9 cellular contexts compared by ENCODE assay signal in genomic region chr1:75796376-75797272, GRCh38. TPM values are rescaled to one million over a fixed set of nuclear protein-coding genes. Genes with fewer than 3 reads are reported as not detected.
DNase-seq lines count a peak whose midpoint lies in the region; ATAC-seq, FAIRE-seq and TF ChIP-seq lines count a peak whose summit lies in the region.
"Had no signal": no experiment of that assay in that cellular context is flagged by ENCODE, and none has a peak within 500 bp of the region (broad histone marks: within the 10 kb centered on the region; RNA-seq: fewer than 3 reads in every experiment).

MSH4 (plus strand) TSS chr1:75796882; CDS start chr1:75796986, 104 bp downstream.

- H2AFZ ChIP-seq in keratinocyte (ENCODE audit: control insufficient read depth, low read length): no peak within 1 kb of the TSS

- dilution Hi-C loops in keratinocyte (cut with MboI; ENCODE audit: extremely low pct_ligation_motif_present, low sequenced_read_pairs): no loop called here

- peak; percentile 29 for FAIRE-seq in keratinocyte (lab: Jason Lieb, UNC)

- no peak for DNase-seq in CD8-positive, alpha-beta T cell
- DNase-seq in SK-MEL-5 (ENCODE audit: low read depth, low spot score) (peak; percentile 41), keratinocyte (ENCODE audit: low read depth, low spot score) (no peak), mesenteric fat pad (ENCODE audit: low spot score) (no peak)
- DNase-seq in effector CD8-positive, alpha-beta T cell (lab: John Stamatoyannopoulos, UW): no peak
- DNase-seq: Peyer's patch had no signal

- no peak within 1 kb of the TSS for H3K4me3 ChIP-seq in CD8-positive, alpha-beta T cell (ENCODE audit: low read depth, low read length)
- H3K4me3 ChIP-seq in keratinocyte (ENCODE audit: control insufficient read depth in 2 of 3, extremely low read depth in 1 of 3, insufficient read depth in 2 of 3, low read depth in 1 of 3, low read length in 3 of 3): no peak within 1 kb of the TSS

- no peaks in the 10 kb centered on the region for H3K9me3 Mint-ChIP-seq in CD8-positive, alpha-beta T cell

- no peaks in the 10 kb centered on the region for H3K4me1 ChIP-seq in CD8-positive, alpha-beta T cell (ENCODE audit: insufficient read depth, low read length)
- no peaks in the 10 kb centered on the region for H3K4me1 ChIP-seq in keratinocyte (ENCODE audit: control insufficient read depth, extremely low read depth, insufficient read depth, low read length)
- H3K4me1 ChIP-seq: Peyer's patch had no signal

- H3K4me1 Mint-ChIP-seq in CD8-positive, alpha-beta T cell (ENCODE audit: low read depth): peaks cover 15% of the 10 kb centered on the region

- H3K9me3 ChIP-seq in CD8-positive, alpha-beta T cell (ENCODE audit: low read length): no peaks in the 10 kb centered on the region
- H3K9me3 ChIP-seq in keratinocyte (ENCODE audit: control insufficient read depth, low read depth, low read length): no peaks in the 10 kb centered on the region
- H3K9me3 ChIP-seq: Peyer's patch had no signal

- H3K27ac ChIP-seq in CD8-positive, alpha-beta T cell (ENCODE audit: low read depth, low read length): no peak within 1 kb of the TSS
- H3K27ac ChIP-seq in keratinocyte (ENCODE audit: control insufficient read depth, insufficient read depth, low read length): no peak within 1 kb of the TSS
- H3K27ac ChIP-seq: Peyer's patch had no signal

- peak; percentile 46 for TF ChIP-seq POLR2A in GM18951 (IDR thresholded peaks at IDR 0.05; ENCODE audit: extremely low read depth, insufficient read depth, insufficient read length)

- no peak within 1 kb of the TSS for H3K4me3 Mint-ChIP-seq in CD8-positive, alpha-beta T cell

- H3K27ac Mint-ChIP-seq in CD8-positive, alpha-beta T cell: peak within 1 kb of the TSS; percentile 61

- ATAC-seq in CD8-positive, alpha-beta T cell: no peak
- ATAC-seq in GM19328 (IDR thresholded peaks at IDR 0.05; ENCODE audit: unreplicated experiment) (no peak), HG03039 (IDR thresholded peaks at IDR 0.05; ENCODE audit: unreplicated experiment) (no peak)

- H3K79me2 ChIP-seq in keratinocyte (ENCODE audit: control insufficient read depth, insufficient read depth, low read length): peaks cover 10% of the 10 kb centered on the region

- TF ChIP-seq CTCF in CD8-positive, alpha-beta T cell (IDR thresholded peaks at IDR 0.05): no peak
- TF ChIP-seq CTCF in keratinocyte (optimal IDR thresholded peaks at IDR 0.05 in 1 of 3, IDR thresholded peaks at IDR 0.05 in 1 of 3, conservative IDR thresholded peaks at IDR 0.05 in 1 of 3; ENCODE audit: extremely low read depth in 1 of 3, insufficient read depth in 2 of 3, low read length in 3 of 3): no peak

- peaks cover 18% of the 10 kb centered on the region for H4K20me1 ChIP-seq in keratinocyte (ENCODE audit: control insufficient read depth, extremely low read depth, insufficient read depth, low read length)

- CTCF ChIA-PET in CD8-positive, alpha-beta T cell (lab: Charles Lee): no interaction called here

- peaks cover 53% of the 10 kb centered on the region for H3K36me3 Mint-ChIP-seq in CD8-positive, alpha-beta T cell

- H3K27me3 Mint-ChIP-seq in CD8-positive, alpha-beta T cell (ENCODE audit: low read depth): no peaks in the 10 kb centered on the region

- intact Hi-C loops in CD8-positive, alpha-beta T cell (cut with DNase I, micrococcal nuclease): loop anchor here in 1 of 2 experiments (10.0 kb wide), 1 partner anchor 1428 kb away; no protein-coding TSS in a partner anchor

- H3K9ac ChIP-seq in keratinocyte (ENCODE audit: control insufficient read depth, extremely low read depth, insufficient read depth, low read length): no peak within 1 kb of the TSS

- H3K27me3 ChIP-seq in CD8-positive, alpha-beta T cell (ENCODE audit: insufficient read depth, low read length): no peaks in the 10 kb centered on the region
- no peaks in the 10 kb centered on the region for H3K27me3 ChIP-seq in keratinocyte (ENCODE audit: control insufficient read depth, extremely low read depth, insufficient read depth, low read length)
- H3K27me3 ChIP-seq: Peyer's patch had no signal

- POLR2A ChIA-PET in CD8-positive, alpha-beta T cell (lab: Charles Lee): interaction anchor here (0.5 to 4.0 kb wide), 2 partner anchors 11 to 1631 kb away, joined by 3 to 17 read pairs; partner anchors contain the start of gene RABGGTB

- no peak within 1 kb of the TSS for H3K4me2 ChIP-seq in keratinocyte (ENCODE audit: control insufficient read depth, extremely low read depth, insufficient read depth, low read depth, low read length)

- in situ Hi-C loops in GM18951 (cut with MboI; ENCODE audit: low sequenced_read_pairs, unreplicated experiment) (no loop called here), SK-MEL-5 (cut with HindIII; ENCODE audit: low pct_unique_long_range_greater_than_20kb, low sequenced_read_pairs) (no loop called here)

- no peaks in the 10 kb centered on the region for H3K9me1 ChIP-seq in keratinocyte (ENCODE audit: control insufficient read depth, extremely low read depth, insufficient read depth, low read length)

- H3K36me3 ChIP-seq in CD8-positive, alpha-beta T cell (ENCODE audit: insufficient read depth, low read length): peaks cover 28% of the 10 kb centered on the region
- H3K36me3 ChIP-seq in keratinocyte (ENCODE audit: control insufficient read depth in 2 of 2, extremely low read depth in 1 of 2, insufficient read depth in 2 of 2, low read length in 2 of 2): peaks cover 7 to 14% of the 10 kb centered on the region in 2 experiments

RNA-seq across cellular contexts. Expression of gene MSH4, which starts in this region (rescaled TPM):
- under 1 TPM in 1 of 2 experiments, not detected in 1; 0.08 TPM for total RNA-seq in CD8-positive, alpha-beta T cell
- 0.08 and 0.16 TPM in 2 replicates for total RNA-seq in SK-MEL-5 (2014; rRNA removed; shearing (Covaris generic))
- not detected in 2 replicates for polyA plus RNA-seq in SK-MEL-5 (2015; cell fraction: cytosol; rRNA removed)
- polyA plus RNA-seq in SK-MEL-5 (2015; cell fraction: nucleus; rRNA removed): 0.23 and 0.56 TPM in 2 replicates
- polyA plus RNA-seq in keratinocyte: 0.05 to 0.13 TPM (median 0.10 TPM) in 3 replicates
- polyA plus RNA-seq in keratinocyte (2011; ENCODE audit: low read depth): 0.34 TPM
- 0.02 TPM in 1 of 2 replicates, not detected in the other for polyA plus RNA-seq in keratinocyte (2011; cell fraction: cytosol; rRNA removed)
- polyA plus RNA-seq in keratinocyte (2011; cell fraction: nucleus; rRNA removed): 0.20 and 0.39 TPM in 2 replicates
- polyA plus RNA-seq in keratinocyte (2012; ENCODE audit: low replicate concordance): 0.18 TPM in 1 of 2 replicates, not detected in the other
- polyA minus RNA-seq in keratinocyte: 0.06 to 0.13 TPM (median 0.07 TPM) in 3 replicates
- polyA minus RNA-seq in keratinocyte (2011; cell fraction: cytosol; rRNA and poly(A)+ RNA removed): not detected
- polyA minus RNA-seq in keratinocyte (2011; cell fraction: nucleus; rRNA and poly(A)+ RNA removed): not detected in 2 replicates
- total RNA-seq in mesenteric fat pad: not detected

Comparison
In these comparisons a context has a peak if more than half of its experiments do, and no peak if none do; other contexts are left out.
1. Peak in DNase-seq in SK-MEL-5; RNA of the gene not detected or under 1 TPM.